8 cellular contexts compared by ENCODE assay signal in the genomic region with DNA sequence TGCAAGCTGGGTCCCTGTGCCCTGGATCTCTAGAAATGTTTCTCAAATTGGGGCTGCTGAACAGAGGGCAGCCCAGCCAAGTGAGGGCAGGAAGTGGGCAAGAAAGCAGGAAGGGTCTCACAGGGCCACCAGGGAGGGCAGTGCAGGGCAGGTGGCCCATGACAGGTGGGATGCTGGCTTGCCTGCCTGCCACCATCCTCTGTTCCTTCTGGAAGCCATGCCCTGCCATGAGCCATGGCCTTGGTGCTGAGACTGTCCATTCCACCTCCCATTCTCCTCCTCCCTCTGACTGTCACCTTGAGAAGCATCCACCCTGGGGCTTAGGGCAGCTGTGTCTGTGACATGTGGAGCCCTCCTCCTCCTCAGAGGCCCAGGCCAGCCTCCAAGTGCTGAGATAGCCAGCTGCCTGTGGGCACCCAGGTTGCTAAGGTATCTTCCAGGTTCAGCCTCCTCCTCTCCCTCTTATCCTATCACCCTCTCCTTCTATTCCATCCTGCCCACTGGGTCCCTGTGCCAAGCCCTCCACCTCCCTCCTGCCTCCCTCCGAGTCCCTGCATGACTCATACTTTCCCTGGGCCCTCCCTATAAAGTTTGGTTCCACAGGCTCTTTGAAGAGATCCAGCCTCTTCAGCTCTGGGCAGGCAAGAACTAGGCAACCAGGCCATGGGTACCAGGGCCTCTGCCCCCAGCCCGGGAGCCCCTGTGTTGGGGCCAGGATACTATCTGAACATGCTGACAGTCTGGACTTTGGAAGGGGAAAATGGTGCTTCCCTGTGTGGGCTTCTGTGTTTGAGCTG. TPM values are rescaled to one million over a fixed set of nuclear protein-coding genes. Genes with fewer than 3 reads are reported as not detected.
DNase-seq lines count a peak whose midpoint lies in the region; ATAC-seq and TF ChIP-seq lines count a peak whose summit lies in the region.

No MANE protein-coding gene starts in this region.

- H3K4me1 Mint-ChIP-seq in chondrocyte (ENCODE audit: low read depth) (peaks cover 25% of the 10 kb centered on the region), mesothelial cell of epicardium (peaks cover 16% of the 10 kb centered on the region)

- no peak overlapping the region for H3K4me3 Mint-ChIP-seq in chondrocyte (ENCODE audit: unreplicated experiment)
- H3K4me3 Mint-ChIP-seq in mesothelial cell of epicardium = peak overlapping the region; percentile 70

- TF ChIP-seq CTCF in chondrocyte (IDR thresholded peaks at IDR 0.05) (no peak), mesothelial cell of epicardium (IDR thresholded peaks at IDR 0.05; ENCODE audit: unreplicated experiment) (no peak), tibial nerve (IDR thresholded peaks at IDR 0.05) (peak in 1 of 5 experiments; percentile 21)

- TF ChIP-seq POLR2A in tibial nerve (IDR thresholded peaks at IDR 0.05) = peak; percentile 35 to 63

- peaks cover 3% of the 10 kb centered on the region for H3K27me3 Mint-ChIP-seq in chondrocyte (ENCODE audit: low read depth)
- no peaks in the 10 kb centered on the region for H3K27me3 Mint-ChIP-seq in mesothelial cell of epicardium (ENCODE audit: low read depth)

- peak; percentile 66 for ATAC-seq in SK-N-SH treated with all-trans-retinoic acid at 6 μM for 48 hours
- no peak for ATAC-seq in GM21717 (IDR thresholded peaks at IDR 0.05; ENCODE audit: unreplicated experiment)

- DNase-seq in ELR (ENCODE audit: low read depth) = peak; percentile 76
- peak; percentile 68 for DNase-seq in chondrocyte (ENCODE audit: low spot score)
- no peak for DNase-seq in mesothelial cell of epicardium (ENCODE audit: low spot score in 2 of 2, unreplicated experiment in 2 of 2)
- DNase-seq in tibial nerve (ENCODE audit: low spot score in 2 of 2) = peak in 1 of 2 donors; percentile 74
- DNase-seq in NCI-H1694 treated with DMSO at 0.1 percent for 48 hours (lab: John Stamatoyannopoulos, UW) = no peak
- DNase-seq in DMS153 (lab: John Stamatoyannopoulos, UW) = no peak

- H3K27ac Mint-ChIP-seq in chondrocyte (ENCODE audit: unreplicated experiment) = no peak overlapping the region
- H3K27ac Mint-ChIP-seq in mesothelial cell of epicardium = no peak overlapping the region

- no peaks in the 10 kb centered on the region for H3K27me3 ChIP-seq in tibial nerve

- peaks cover 3 to 86% (median 67%) of the 10 kb centered on the region in 4 donors for H3K4me1 ChIP-seq in tibial nerve

- TF ChIP-seq EP300 in tibial nerve (IDR thresholded peaks at IDR 0.05) = peak in 1 of 2 donors; percentile 96

- H3K4me3 ChIP-seq in tibial nerve = peak overlapping the region; percentile 80 to 98 (median 89)

- H3K27ac ChIP-seq in tibial nerve = peak overlapping the region; percentile 88 to 98 (median 97)

- no peaks in the 10 kb centered on the region for H3K9me3 ChIP-seq in tibial nerve

- WGBS in tibial nerve, 2 donors = 2 to 14% methylated on average over 2 of the region's 2 CpGs

- H3K36me3 Mint-ChIP-seq in chondrocyte (ENCODE audit: low read depth) = no peaks in the 10 kb centered on the region
- H3K36me3 Mint-ChIP-seq in mesothelial cell of epicardium = no peaks in the 10 kb centered on the region

- no peaks in the 10 kb centered on the region for H3K36me3 ChIP-seq in tibial nerve

- H3K9me3 Mint-ChIP-seq in chondrocyte (ENCODE audit: low read depth) (no peaks in the 10 kb centered on the region), mesothelial cell of epicardium (no peaks in the 10 kb centered on the region)

TF ChIP-seq in SK-N-SH treated with all-trans-retinoic acid at 6 μM for 48 hours, 23 proteins besides CTCF, POLR2A, EP300 and RAD21 (continues in another document):
- no peak for TF ChIP-seq ARNTL (CRISPR knock-in tag; IDR thresholded peaks at IDR 0.05; ENCODE audit: borderline replicate concordance, low read depth)
- TF ChIP-seq RARB (CRISPR knock-in tag; IDR thresholded peaks at IDR 0.05) = no peak
- TF ChIP-seq, protein P1, sequence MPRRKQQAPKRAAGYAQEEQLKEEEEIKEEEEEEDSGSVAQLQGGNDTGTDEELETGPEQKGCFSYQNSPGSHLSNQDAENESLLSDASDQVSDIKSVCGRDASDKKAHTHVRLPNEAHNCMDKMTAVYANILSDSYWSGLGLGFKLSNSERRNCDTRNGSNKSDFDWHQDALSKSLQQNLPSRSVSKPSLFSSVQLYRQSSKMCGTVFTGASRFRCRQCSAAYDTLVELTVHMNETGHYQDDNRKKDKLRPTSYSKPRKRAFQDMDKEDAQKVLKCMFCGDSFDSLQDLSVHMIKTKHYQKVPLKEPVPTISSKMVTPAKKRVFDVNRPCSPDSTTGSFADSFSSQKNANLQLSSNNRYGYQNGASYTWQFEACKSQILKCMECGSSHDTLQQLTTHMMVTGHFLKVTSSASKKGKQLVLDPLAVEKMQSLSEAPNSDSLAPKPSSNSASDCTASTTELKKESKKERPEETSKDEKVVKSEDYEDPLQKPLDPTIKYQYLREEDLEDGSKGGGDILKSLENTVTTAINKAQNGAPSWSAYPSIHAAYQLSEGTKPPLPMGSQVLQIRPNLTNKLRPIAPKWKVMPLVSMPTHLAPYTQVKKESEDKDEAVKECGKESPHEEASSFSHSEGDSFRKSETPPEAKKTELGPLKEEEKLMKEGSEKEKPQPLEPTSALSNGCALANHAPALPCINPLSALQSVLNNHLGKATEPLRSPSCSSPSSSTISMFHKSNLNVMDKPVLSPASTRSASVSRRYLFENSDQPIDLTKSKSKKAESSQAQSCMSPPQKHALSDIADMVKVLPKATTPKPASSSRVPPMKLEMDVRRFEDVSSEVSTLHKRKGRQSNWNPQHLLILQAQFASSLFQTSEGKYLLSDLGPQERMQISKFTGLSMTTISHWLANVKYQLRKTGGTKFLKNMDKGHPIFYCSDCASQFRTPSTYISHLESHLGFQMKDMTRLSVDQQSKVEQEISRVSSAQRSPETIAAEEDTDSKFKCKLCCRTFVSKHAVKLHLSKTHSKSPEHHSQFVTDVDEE (CRISPR knock-in tag; IDR thresholded peaks at IDR 0.05) = no peak
- no peak for TF ChIP-seq ZC3H10 (CRISPR knock-in tag; IDR thresholded peaks at IDR 0.05)
- no peak for TF ChIP-seq ZNF8 (CRISPR knock-in tag; IDR thresholded peaks at IDR 0.05)
- no peak for TF ChIP-seq CSDC2 (CRISPR knock-in tag; IDR thresholded peaks at IDR 0.05)
- TF ChIP-seq, protein P2, sequence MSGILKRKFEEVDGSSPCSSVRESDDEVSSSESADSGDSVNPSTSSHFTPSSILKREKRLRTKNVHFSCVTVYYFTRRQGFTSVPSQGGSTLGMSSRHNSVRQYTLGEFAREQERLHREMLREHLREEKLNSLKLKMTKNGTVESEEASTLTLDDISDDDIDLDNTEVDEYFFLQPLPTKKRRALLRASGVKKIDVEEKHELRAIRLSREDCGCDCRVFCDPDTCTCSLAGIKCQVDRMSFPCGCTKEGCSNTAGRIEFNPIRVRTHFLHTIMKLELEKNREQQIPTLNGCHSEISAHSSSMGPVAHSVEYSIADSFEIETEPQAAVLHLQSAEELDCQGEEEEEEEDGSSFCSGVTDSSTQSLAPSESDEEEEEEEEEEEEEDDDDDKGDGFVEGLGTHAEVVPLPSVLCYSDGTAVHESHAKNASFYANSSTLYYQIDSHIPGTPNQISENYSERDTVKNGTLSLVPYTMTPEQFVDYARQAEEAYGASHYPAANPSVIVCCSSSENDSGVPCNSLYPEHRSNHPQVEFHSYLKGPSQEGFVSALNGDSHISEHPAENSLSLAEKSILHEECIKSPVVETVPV (CRISPR knock-in tag; IDR thresholded peaks at IDR 0.05) = no peak
- no peak for TF ChIP-seq PPARA (CRISPR knock-in tag; IDR thresholded peaks at IDR 0.05; ENCODE audit: borderline replicate concordance)
- TF ChIP-seq TCF4 (CRISPR knock-in tag; IDR thresholded peaks at IDR 0.05; ENCODE audit: borderline replicate concordance) = no peak
- no peak for TF ChIP-seq GLIS3 (CRISPR knock-in tag; IDR thresholded peaks at IDR 0.05)
- TF ChIP-seq BACH2 (CRISPR knock-in tag; IDR thresholded peaks at IDR 0.05; ENCODE audit: borderline replicate concordance) = no peak
- TF ChIP-seq TOX (CRISPR knock-in tag; IDR thresholded peaks at IDR 0.05; ENCODE audit: borderline replicate concordance) = no peak
- no peak for TF ChIP-seq ZNF565 (CRISPR knock-in tag; conservative IDR thresholded peaks at IDR 0.05; ENCODE audit: low read depth)
- TF ChIP-seq ISL1 (CRISPR knock-in tag; IDR thresholded peaks at IDR 0.05) = no peak
- TF ChIP-seq, protein P3, sequence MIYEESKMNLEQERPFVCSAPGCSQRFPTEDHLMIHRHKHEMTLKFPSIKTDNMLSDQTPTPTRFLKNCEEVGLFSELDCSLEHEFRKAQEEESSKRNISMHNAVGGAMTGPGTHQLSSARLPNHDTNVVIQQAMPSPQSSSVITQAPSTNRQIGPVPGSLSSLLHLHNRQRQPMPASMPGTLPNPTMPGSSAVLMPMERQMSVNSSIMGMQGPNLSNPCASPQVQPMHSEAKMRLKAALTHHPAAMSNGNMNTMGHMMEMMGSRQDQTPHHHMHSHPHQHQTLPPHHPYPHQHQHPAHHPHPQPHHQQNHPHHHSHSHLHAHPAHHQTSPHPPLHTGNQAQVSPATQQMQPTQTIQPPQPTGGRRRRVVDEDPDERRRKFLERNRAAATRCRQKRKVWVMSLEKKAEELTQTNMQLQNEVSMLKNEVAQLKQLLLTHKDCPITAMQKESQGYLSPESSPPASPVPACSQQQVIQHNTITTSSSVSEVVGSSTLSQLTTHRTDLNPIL (CRISPR knock-in tag; IDR thresholded peaks at IDR 0.05; ENCODE audit: low read depth) = no peak
- TF ChIP-seq ZFP30 (CRISPR knock-in tag; IDR thresholded peaks at IDR 0.05) = no peak
- no peak for TF ChIP-seq ZFP3 (CRISPR knock-in tag; IDR thresholded peaks at IDR 0.05)
- no peak for TF ChIP-seq OSR1 (CRISPR knock-in tag; IDR thresholded peaks at IDR 0.05)
- no peak for TF ChIP-seq ZNF70 (CRISPR knock-in tag; IDR thresholded peaks at IDR 0.05)

RNA-seq across cellular contexts. Expression of a gene that starts 1.3 kb away (rescaled TPM):
- total RNA-seq in chondrocyte (0.49 to 1.3 TPM in 2 of 3 replicates, not detected in the other), mesothelial cell of epicardium (8.0 to 9.1 TPM (median 8.7 TPM) in 3 replicates), tibial nerve (100 to 1,000 TPM; 133 to 227 (median 151) TPM)

RNA-seq across cellular contexts. Expression of a gene that starts 52.4 kb away (rescaled TPM):
- not detected in 3 replicates for total RNA-seq in chondrocyte
- 0.11 to 0.25 TPM (median 0.18 TPM) in 3 replicates for total RNA-seq in mesothelial cell of epicardium
- total RNA-seq in tibial nerve = under 1 TPM; 0.20 to 0.42 (median 0.26) TPM

Comparison
In these comparisons a context has a peak if more than half of its experiments do, and no peak if none do; other contexts are left out.
1. DNase-seq: peak in ELR (single experiment) and chondrocyte (single experiment); none in mesothelial cell of epicardium (0 of 2), NCI-H1694 treated with DMSO at 0.1 percent for 48 hours (single experiment) and DMS153 (single experiment).
2. RNA of a gene that starts 1.3 kb away (total RNA-seq): 133 to 227 TPM in tibial nerve; 8.0 to 9.1 TPM in mesothelial cell of epicardium and 0.49 to 1.3 TPM in chondrocyte; every median in the first group is over 10 times any median in the second.